In genomic region chr2:176507736-176508135, GRCh38 we compare ENCODE assay signal across 25 cellular contexts.
DNase-seq lines count a peak whose midpoint lies in the region; ATAC-seq and TF ChIP-seq lines count a peak whose summit lies in the region.
"Had no signal": no experiment of that assay in that cellular context is flagged by ENCODE, and none has a peak within 500 bp of the region (broad histone marks: within the 10 kb centered on the region; RNA-seq: fewer than 3 reads in every experiment).

No MANE protein-coding gene starts in this region.

- DNase-seq in NCI-H2107 treated with DMSO at 0.1 percent for 48 hours (lab: John Stamatoyannopoulos, UW; ENCODE audit: unreplicated experiment) (peak; percentile 14), NCI-H2107 (lab: John Stamatoyannopoulos, UW) (no peak), GM23248 (peak; percentile 46), fibroblast of mammary gland (ENCODE audit: low read depth) (peak; percentile 51), renal cortical epithelial cell (ENCODE audit: low read depth) (peak; percentile 86), GF-D8 (lab: John Stamatoyannopoulos, UW) (no peak)
- DNase-seq: activated CD4-positive, CD25-positive, alpha-beta regulatory T cell treated with anti-CD3 and anti-CD28 coated beads, Interleukin-2, amount 50 U/mL, for 72 hours; activated CD8-positive, alpha-beta T cell treated with anti-CD3 and anti-CD28 coated beads, Interleukin-2, amount 10 ng/mL, durations not matched to agents 7 days and 5 days; activated effector memory CD4-positive, alpha-beta T cell treated with anti-CD3 and anti-CD28 coated beads, Interleukin-2, amount 50 U/mL, for 16 hours; activated naive CD8-positive, alpha-beta T cell treated with anti-CD3 and anti-CD28 coated beads, Interleukin-2, amount 10 ng/mL, durations not matched to agents 7 days and 5 days; activated T-cell treated with anti-CD3 and anti-CD28 coated beads for 4 hours; CD8-positive, alpha-beta memory T cell; DMS153; NCI-H1105 treated with DMSO at 0.1 percent for 48 hours; NCI-H1930; NCI-H446; NCI-H774; ovary; right lobe of liver; stimulated activated naive CD4-positive, alpha-beta T cell treated with Interleukin-2 at 50 U/mL for 16 hours had no signal

- 85 to 97% methylated on average over 3 of the region's 3 CpGs for whole genome bisulfite sequencing in GM23248 (ENCODE audit: low coverage in 1 of 2, low lambda C conversion rate in 2 of 2, missing lambda C conversion rate in 2 of 2), 2 experiments

- no peaks in the 10 kb centered on the region for H3K9me3 ChIP-seq in GM23248 (ENCODE audit: low read depth)
- H3K9me3 ChIP-seq: ovary, right lobe of liver, thoracic aorta, vagina had no signal

- H3F3A ChIP-seq in GM23248 (ENCODE audit: insufficient read depth): no peaks in the 10 kb centered on the region; the same call in 1 of the 2 replicates

- TF ChIP-seq CTCF in fibroblast of mammary gland (conservative IDR thresholded peaks at IDR 0.05; ENCODE audit: control insufficient read depth, insufficient read depth, low read depth, low read length): no peak

- ATAC-seq in HG03442 (IDR thresholded peaks at IDR 0.05; ENCODE audit: unreplicated experiment): no peak
- no peak for ATAC-seq in HG02763 (IDR thresholded peaks at IDR 0.05; ENCODE audit: unreplicated experiment)
- ATAC-seq: activated CD8-positive, alpha-beta T cell treated with anti-CD3 and anti-CD28 coated beads, Interleukin-2, amount 10 ng/mL, durations not matched to agents 7 days and 5 days; right lobe of liver had no signal

- H3K4me3 ChIP-seq in GM23248: no peak overlapping the region
- H3K4me3 ChIP-seq in fibroblast of mammary gland (ENCODE audit: control insufficient read depth, low read depth, low read length): no peak overlapping the region
- H3K4me3 ChIP-seq: ovary, right lobe of liver, thoracic aorta, vagina had no signal

- H3K27me3 ChIP-seq in GM23248 (replicated peaks; ENCODE audit: insufficient read depth): no peaks in the 10 kb centered on the region
- H3K27me3 ChIP-seq: ovary, right lobe of liver, vagina had no signal

- H3K36me3 ChIP-seq in GM23248 (ENCODE audit: low read depth): no peaks in the 10 kb centered on the region
- H3K36me3 ChIP-seq: ovary, right lobe of liver, thoracic aorta, vagina had no signal

- no peaks in the 10 kb centered on the region for H4K20me1 ChIP-seq in GM23248 (ENCODE audit: insufficient read depth)

- H3K4me1 ChIP-seq in GM23248 (ENCODE audit: insufficient read depth): peaks cover 8% of the 10 kb centered on the region; the same call in 1 of the 2 replicates

- H3K4me2 ChIP-seq in GM23248 (ENCODE audit: unreplicated experiment): no peak overlapping the region

- no peaks in the 10 kb centered on the region for H3K79me2 ChIP-seq in GM23248 (ENCODE audit: insufficient read depth)

- 0 out of 2 replicates have a peak overlapping the region, but pooled peaks have one; percentile 8 for H3K27ac ChIP-seq in GM23248
- H3K27ac ChIP-seq: 22Rv1, ovary, right lobe of liver, thoracic aorta, vagina had no signal

- H2AFZ ChIP-seq in GM23248: peak overlapping the region; percentile 61

- H3K9ac ChIP-seq in GM23248: no peak overlapping the region

- in situ Hi-C loops in GM23248 (cut with MboI): no loop called here

- no peaks in the 10 kb centered on the region; the same call in 1 of the 2 replicates for H3K9me2 ChIP-seq in GM23248 (ENCODE audit: insufficient read depth)

Comparison
In these comparisons a context has a peak if more than half of its experiments do, and no peak if none do; other contexts are left out.
1. DNase-seq: peak in NCI-H2107 treated with DMSO at 0.1 percent for 48 hours (single experiment), GM23248 (single experiment), fibroblast of mammary gland (single experiment) and renal cortical epithelial cell (single experiment); none in NCI-H2107 (single experiment) and GF-D8 (single experiment).